Comparison of ENCODE assay signal across 12 cellular contexts in the genomic region with DNA sequence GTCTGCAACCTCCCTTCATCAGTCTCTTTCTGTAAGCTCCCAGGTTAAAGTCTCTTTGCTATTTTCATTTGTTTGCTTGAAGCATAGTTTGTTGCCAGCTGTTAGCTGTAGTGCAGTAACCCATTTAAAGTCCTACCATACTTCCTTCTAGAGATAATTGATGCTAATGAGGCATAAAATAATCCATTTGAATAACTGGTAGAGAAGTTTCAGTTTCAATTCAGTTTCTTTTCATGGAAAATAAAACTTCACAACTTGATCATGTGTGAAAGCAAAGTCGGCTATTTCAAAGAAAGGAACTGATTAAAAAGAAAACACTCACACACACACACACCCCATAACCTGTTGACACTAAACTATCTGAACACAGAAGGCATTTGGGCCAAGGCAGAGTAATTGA.
DNase-seq lines count a peak whose midpoint lies in the region; ATAC-seq, FAIRE-seq and TF ChIP-seq lines count a peak whose summit lies in the region.
"Had no signal": no experiment of that assay in that cellular context is flagged by ENCODE, and none has a peak within 500 bp of the region (broad histone marks: within the 10 kb centered on the region; RNA-seq: fewer than 3 reads in every experiment).

No MANE protein-coding gene starts in this region.

- H3K36me3 Mint-ChIP-seq in neural progenitor cell: no peaks in the 10 kb centered on the region

- H2AFZ ChIP-seq in neural progenitor cell (replicated peaks): no peak overlapping the region

- no peak overlapping the region for H3K4me2 ChIP-seq in neural progenitor cell

- no peaks in the 10 kb centered on the region for H3K9me3 ChIP-seq in small intestine (ENCODE audit: control insufficient read depth, low read depth)
- H3K9me3 ChIP-seq in neural progenitor cell (ENCODE audit: low read depth): no peaks in the 10 kb centered on the region

- H3K9ac ChIP-seq in neural progenitor cell: no peak overlapping the region

- H3K4me1 Mint-ChIP-seq in neural progenitor cell: no peaks in the 10 kb centered on the region

- TF ChIP-seq CTCF in neural progenitor cell (IDR thresholded peaks at IDR 0.05): no peak

- H3K36me3 ChIP-seq in small intestine (ENCODE audit: control insufficient read depth in 2 of 2, insufficient read depth in 2 of 2, low read length in 2 of 2): no peaks in the 10 kb centered on the region
- H3K36me3 ChIP-seq in neural progenitor cell: no peaks in the 10 kb centered on the region

- no peaks in the 10 kb centered on the region for H3K79me2 ChIP-seq in neural progenitor cell (ENCODE audit: low read depth)

- peak; percentile 23 for FAIRE-seq in small intestine (lab: Jason Lieb, UNC)
- FAIRE-seq: GM19239 had no signal

- ATAC-seq in HG03066 (IDR thresholded peaks at IDR 0.05; ENCODE audit: low read depth, unreplicated experiment) (peak; percentile 51), HG03025 (IDR thresholded peaks at IDR 0.05; ENCODE audit: low FRiP score, unreplicated experiment) (no peak)
- ATAC-seq: left ventricle myocardium superior had no signal

- DNase-seq in DMS53 (lab: John Stamatoyannopoulos, UW): peak; percentile 4
- no peak for DNase-seq in DMS53 treated with DMSO at 0.1 percent for 48 hours (lab: John Stamatoyannopoulos, UW; ENCODE audit: unreplicated experiment)
- DNase-seq in astrocyte of the hippocampus (ENCODE audit: low read depth, low spot score): peak; percentile 20
- DNase-seq in small intestine: peak; percentile 75
- no peak for DNase-seq in NCI-H2171 treated with DMSO at 0.1 percent for 48 hours (lab: John Stamatoyannopoulos, UW)
- no peak for DNase-seq in neural progenitor cell (ENCODE audit: low spot score)
- DNase-seq: activated CD4-positive, alpha-beta T cell treated with anti-CD3 and anti-CD28 coated beads, Interleukin-2, amount 50 U/mL, for 48 hours; KG1; left ventricle myocardium superior had no signal

- peaks cover 0 to 1% of the 10 kb centered on the region in 2 donors for H3K4me1 ChIP-seq in small intestine (ENCODE audit: control insufficient read depth in 2 of 2, insufficient read depth in 1 of 2, low read depth in 1 of 2, low read length in 1 of 2)
- no peaks in the 10 kb centered on the region for H3K4me1 ChIP-seq in neural progenitor cell

- no peaks in the 10 kb centered on the region for H4K20me1 ChIP-seq in neural progenitor cell (ENCODE audit: low read depth)

- H3K4me3 ChIP-seq in small intestine (ENCODE audit: low read depth in 1 of 2, low read length in 2 of 2) (peak overlapping the region in 1 of 2 donors; percentile 15), neural progenitor cell (no peak overlapping the region)

- 6 to 30% (median 8%) methylated on average over 1 of the region's 1 CpG for WGBS in small intestine, 3 donors

- no peak overlapping the region for H3K27ac Mint-ChIP-seq in neural progenitor cell

- no peaks in the 10 kb centered on the region for H3F3A ChIP-seq in neural progenitor cell (ENCODE audit: low read depth)

- H3K27ac ChIP-seq in small intestine (ENCODE audit: low read depth in 1 of 2, low read length in 1 of 2) (peak overlapping the region in 1 of 2 donors; percentile 48), neural progenitor cell (no peak overlapping the region)

- no peaks in the 10 kb centered on the region for H3K9me3 Mint-ChIP-seq in neural progenitor cell

- no peak overlapping the region for H3K4me3 Mint-ChIP-seq in neural progenitor cell

- H3K27me3 ChIP-seq in small intestine (ENCODE audit: control insufficient read depth in 2 of 2, insufficient read depth in 2 of 2, low read length in 2 of 2) (no peaks in the 10 kb centered on the region), neural progenitor cell (no peaks in the 10 kb centered on the region)

- no peaks in the 10 kb centered on the region for H3K27me3 Mint-ChIP-seq in neural progenitor cell (ENCODE audit: insufficient read depth, low read depth)

Comparison
In these comparisons a context has a peak if more than half of its experiments do, and no peak if none do; other contexts are left out.
1. DNase-seq: peak in DMS53 (single experiment), astrocyte of the hippocampus (single experiment) and small intestine (single experiment); none in DMS53 treated with DMSO at 0.1 percent for 48 hours (single experiment), NCI-H2171 treated with DMSO at 0.1 percent for 48 hours (single experiment) and neural progenitor cell (single experiment).